22 cellular contexts compared by ENCODE assay signal in the genomic region with DNA sequence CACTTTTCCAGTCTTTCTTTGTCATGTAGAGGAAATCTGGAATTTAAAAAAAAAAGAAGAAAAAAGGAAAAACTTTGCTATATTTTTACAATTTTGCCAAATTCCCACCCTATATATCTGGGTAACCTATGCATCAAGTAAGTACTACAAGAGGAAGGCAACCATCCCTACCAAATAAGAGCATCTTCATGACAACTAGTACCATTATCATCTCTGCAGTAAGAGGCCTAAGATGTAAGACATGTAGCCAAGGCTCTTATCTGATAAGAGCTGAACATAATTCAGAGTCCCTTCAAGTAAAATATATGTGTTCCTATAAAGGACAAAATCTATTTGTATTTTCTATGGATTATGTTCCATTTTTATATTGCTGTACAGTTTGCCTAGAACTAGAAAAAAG.
"Had no signal": no experiment of that assay in that cellular context is flagged by ENCODE, and none has a peak within 500 bp of the region (broad histone marks: within the 10 kb centered on the region; RNA-seq: fewer than 3 reads in every experiment).

No MANE protein-coding gene starts in this region.

- H3K9me3 Mint-ChIP-seq: activated naive CD8-positive, alpha-beta T cell treated with anti-CD3 and anti-CD28 coated beads for 36 hours; activated T-cell treated with anti-CD3 and anti-CD28 coated beads, Interleukin-2, amount 50 U/mL, for 4 hours; activated T-helper 2 cell treated with anti-CD3 and anti-CD28 coated beads, Interferon-gamma antibody, Interleukin-2, Interleukin-4, amounts not matched to agents 10 μg/mL and 5 μg/mL and 100 μg/mL, durations not matched to agents 14 hours and 24 hours and 36 hours; WTC11 had no signal

- H3K27ac Mint-ChIP-seq: activated CD4-positive, alpha-beta T cell treated with anti-CD3 and anti-CD28 coated beads, Interleukin-2, amount 10 ng/mL, durations not matched to agents 24 days and 14 days; activated CD8-positive, alpha-beta memory T cell treated with anti-CD3 and anti-CD28 coated beads, Interleukin-2, amount 10 ng/mL, durations not matched to agents 7 days and 5 days; activated naive CD4-positive, alpha-beta T cell treated with anti-CD3 and anti-CD28 coated beads, Interleukin-2, amount 10 ng/mL, durations not matched to agents 7 days and 5 days; activated naive CD8-positive, alpha-beta T cell treated with anti-CD3 and anti-CD28 coated beads for 36 hours; activated T-helper 2 cell treated with anti-CD3 and anti-CD28 coated beads, Interferon-gamma antibody, Interleukin-2, Interleukin-4, amounts not matched to agents 10 μg/mL and 5 μg/mL and 100 μg/mL, durations not matched to agents 14 hours and 24 hours and 36 hours; T-helper 17 cell had no signal

- H3K27me3 Mint-ChIP-seq: activated CD4-positive, alpha-beta T cell treated with anti-CD3 and anti-CD28 coated beads, Interleukin-2, amount 10 ng/mL, durations not matched to agents 24 days and 14 days; activated CD8-positive, alpha-beta memory T cell treated with anti-CD3 and anti-CD28 coated beads, Interleukin-2, amount 10 ng/mL, durations not matched to agents 7 days and 5 days; activated naive CD8-positive, alpha-beta T cell treated with anti-CD3 and anti-CD28 coated beads for 36 hours; T-helper 17 cell had no signal

- H3K4me3 Mint-ChIP-seq: activated CD4-positive, alpha-beta T cell treated with anti-CD3 and anti-CD28 coated beads, Interleukin-2, amount 10 ng/mL, durations not matched to agents 24 days and 14 days; activated CD8-positive, alpha-beta memory T cell treated with anti-CD3 and anti-CD28 coated beads, Interleukin-2, amount 10 ng/mL, durations not matched to agents 7 days and 5 days; activated naive CD4-positive, alpha-beta T cell treated with anti-CD3 and anti-CD28 coated beads, Interleukin-2, amount 10 ng/mL, durations not matched to agents 7 days and 5 days; activated naive CD8-positive, alpha-beta T cell treated with anti-CD3 and anti-CD28 coated beads for 36 hours; activated T-cell treated with anti-CD3 and anti-CD28 coated beads, Interleukin-2, amount 50 U/mL, for 4 hours; T-helper 17 cell; WTC11 had no signal

- ATAC-seq: activated CD8-positive, alpha-beta memory T cell treated with anti-CD3 and anti-CD28 coated beads, Interleukin-2, amount 10 ng/mL, durations not matched to agents 7 days and 5 days; activated T-cell treated with anti-CD3 and anti-CD28 coated beads, Interleukin-2, amount 50 U/mL, for 4 hours; T-helper 17 cell; WTC11 had no signal

- DNase-seq: activated CD4-positive, alpha-beta T cell treated with anti-CD3 and anti-CD28 coated beads for 1 hour; activated CD4-positive, alpha-beta T cell treated with anti-CD3 and anti-CD28 coated beads, Interleukin-2, amount 10 ng/mL, durations not matched to agents 24 days and 14 days; activated CD4-positive, alpha-beta T cell treated with anti-CD3 and anti-CD28 coated beads, Interleukin-2, amount 50 U/mL, for 48 hours; activated CD8-positive, alpha-beta memory T cell treated with anti-CD3 and anti-CD28 coated beads, Interleukin-2, amount 10 ng/mL, durations not matched to agents 7 days and 5 days; activated gamma-delta T cell treated with Interleukin-2 at 50 U/mL for 16 hours; activated naive CD4-positive, alpha-beta T cell treated with anti-CD3 and anti-CD28 coated beads, Interleukin-2, amount 10 ng/mL, durations not matched to agents 7 days and 5 days; activated naive CD8-positive, alpha-beta T cell treated with anti-CD3 and anti-CD28 coated beads for 36 hours; activated T-cell treated with anti-CD3 and anti-CD28 coated beads, Interleukin-2, amount 50 U/mL, for 4 hours; anterior cingulate cortex; central memory CD4-positive, alpha-beta T cell; NCI-H1105 treated with DMSO at 0.1 percent for 48 hours; NCI-H146; NCI-H187 treated with DMSO at 0.1 percent for 48 hours; NCI-H2081 treated with DMSO at 0.1 percent for 48 hours; NCI-H446 treated with DMSO at 0.1 percent for 48 hours; NCI-H524 treated with DMSO at 0.1 percent for 48 hours; NCI-H748 treated with DMSO at 0.1 percent for 48 hours; SIG-M5; T-helper 17 cell; T-helper 9 cell had no signal
